ENCODE assay signal across 12 cellular contexts in genomic region chr2:239966848-239967136, GRCh38.
"Had no signal": no experiment of that assay in that cellular context is flagged by ENCODE, and none has a peak within 500 bp of the region (broad histone marks: within the 10 kb centered on the region; RNA-seq: fewer than 3 reads in every experiment).

No MANE protein-coding gene starts in this region.

- ATAC-seq: activated naive CD8-positive, alpha-beta T cell treated with anti-CD3 and anti-CD28 coated beads, Interleukin-2, amount 50 U/mL, for 24 hours; left lung; right lobe of liver; stimulated activated naive CD8-positive, alpha-beta T cell treated with anti-CD3 and anti-CD28 coated beads, Interleukin-15, Interleukin-2, amounts not matched to agents 100 U/mL and 50 U/mL, for 24 hours had no signal

- H3K9me3 ChIP-seq: colonic mucosa had no signal

- H3K27me3 ChIP-seq: colonic mucosa, left lung, right lobe of liver, uterus had no signal

- H3K36me3 ChIP-seq: uterus had no signal

- H3K4me3 Mint-ChIP-seq: activated B cell treated with CpG ODN at 0.5 μM for 24 hours; activated CD4-positive, alpha-beta T cell treated with anti-CD3 and anti-CD28 coated beads, Interleukin-2, amount 10 ng/mL, durations not matched to agents 24 days and 14 days; activated naive CD8-positive, alpha-beta T cell treated with anti-CD3 and anti-CD28 coated beads, Interleukin-2, amount 50 U/mL, for 24 hours; T-helper 1 cell treated with Interleukin-12 subunit alpha and Interleukin-12 subunit beta and Interleukin-4 antibody, amounts not matched to agents 30 μg/mL and 1 μg/mL, for 36 hours had no signal

- H3K4me3 ChIP-seq: colonic mucosa, left lung, right lobe of liver, uterus had no signal

- DNase-seq: activated B cell treated with CpG ODN at 0.5 μM for 24 hours; activated CD4-positive, alpha-beta T cell treated with anti-CD3 and anti-CD28 coated beads, Interleukin-2, amount 10 ng/mL, durations not matched to agents 24 days and 14 days; activated naive CD4-positive, alpha-beta T cell treated with Interleukin-2 at 50 U/mL for 16 hours; activated naive CD8-positive, alpha-beta T cell treated with anti-CD3 and anti-CD28 coated beads, Interleukin-2, amount 50 U/mL, for 24 hours; caudate nucleus; colonic mucosa; left lung; right lobe of liver; stimulated activated naive CD8-positive, alpha-beta T cell treated with anti-CD3 and anti-CD28 coated beads, Interleukin-15, Interleukin-2, amounts not matched to agents 100 U/mL and 50 U/mL, for 24 hours had no signal

- H3K4me1 Mint-ChIP-seq: activated B cell treated with CpG ODN at 0.5 μM for 24 hours; activated CD4-positive, alpha-beta T cell treated with anti-CD3 and anti-CD28 coated beads, Interleukin-2, amount 10 ng/mL, durations not matched to agents 24 days and 14 days; activated naive CD8-positive, alpha-beta T cell treated with anti-CD3 and anti-CD28 coated beads, Interleukin-2, amount 50 U/mL, for 24 hours had no signal

- H3K27ac Mint-ChIP-seq: activated B cell treated with CpG ODN at 0.5 μM for 24 hours; activated CD4-positive, alpha-beta T cell treated with anti-CD3 and anti-CD28 coated beads, Interleukin-2, amount 10 ng/mL, durations not matched to agents 24 days and 14 days; activated naive CD8-positive, alpha-beta T cell treated with anti-CD3 and anti-CD28 coated beads, Interleukin-2, amount 50 U/mL, for 24 hours; T-helper 1 cell treated with Interleukin-12 subunit alpha and Interleukin-12 subunit beta and Interleukin-4 antibody, amounts not matched to agents 30 μg/mL and 1 μg/mL, for 36 hours had no signal

- H3K9ac ChIP-seq: parathyroid adenoma had no signal

- H2AFZ ChIP-seq: parathyroid adenoma had no signal

- H3K27ac ChIP-seq: colonic mucosa, left lung, parathyroid adenoma, right lobe of liver had no signal

- H3K27me3 Mint-ChIP-seq: activated B cell treated with CpG ODN at 0.5 μM for 24 hours; activated CD4-positive, alpha-beta T cell treated with anti-CD3 and anti-CD28 coated beads, Interleukin-2, amount 10 ng/mL, durations not matched to agents 24 days and 14 days; activated naive CD8-positive, alpha-beta T cell treated with anti-CD3 and anti-CD28 coated beads, Interleukin-2, amount 50 U/mL, for 24 hours had no signal

- H3K4me1 ChIP-seq: colonic mucosa, left lung, parathyroid adenoma, right lobe of liver, uterus had no signal
